In the genomic region with DNA sequence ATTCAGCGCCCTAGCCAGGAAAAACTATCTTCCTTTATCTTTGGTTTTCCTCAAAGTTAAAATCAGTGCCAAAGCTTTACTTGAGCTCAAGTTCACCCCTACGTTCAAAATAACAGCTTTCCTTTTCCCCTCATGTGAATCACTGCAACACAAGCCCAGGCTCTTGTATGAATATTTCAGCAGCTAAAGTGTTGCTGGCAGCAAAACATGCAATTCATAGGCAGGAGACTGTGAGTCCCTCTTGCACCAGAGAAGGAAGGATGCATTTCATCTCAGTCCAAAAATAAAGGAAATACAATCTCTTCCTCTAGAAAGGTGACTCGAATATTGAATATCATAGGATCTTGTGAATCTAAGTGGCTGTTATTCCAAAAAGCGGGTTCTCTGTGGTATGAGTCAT, we compare ENCODE assay signal across 8 cellular contexts.
"Had no signal": no experiment of that assay in that cellular context is flagged by ENCODE, and none has a peak within 500 bp of the region (broad histone marks: within the 10 kb centered on the region; RNA-seq: fewer than 3 reads in every experiment).

No MANE protein-coding gene starts in this region.

- H3K4me1 ChIP-seq: HAP-1 had no signal

- H3K9me3 ChIP-seq: HAP-1 had no signal

- H3K27ac Mint-ChIP-seq: GM23338, HFFc6 had no signal

- ATAC-seq: GM23338, HCT116, K562 had no signal

- H3K4me3 Mint-ChIP-seq: GM23338, HFFc6 had no signal

- H3K4me3 ChIP-seq: GM23338, HAP-1, K562 had no signal

- H3K4me2 ChIP-seq: GM23338 had no signal

- H3K36me3 ChIP-seq: HAP-1 had no signal

- H2AFZ ChIP-seq: GM23338 had no signal

- H3K4me1 Mint-ChIP-seq: GM23338 had no signal

- DNase-seq: H7, HFFc6, IMR-90, KG1 had no signal
